In genomic region chr20:31713312-31714049, GRCh38 we compare ENCODE assay signal across 1 cellular context.
A peak's percentile ranks its signal among the peaks of the same experiment; 100 is the strongest.
TF ChIP-seq lines count a peak whose summit lies in the region.

No MANE protein-coding gene starts in this region.

TF ChIP-seq in SK-N-SH, 30 proteins besides CTCF, POLR2A, EP300 and RAD21 (continued from another document):
- TF ChIP-seq, protein P1, sequence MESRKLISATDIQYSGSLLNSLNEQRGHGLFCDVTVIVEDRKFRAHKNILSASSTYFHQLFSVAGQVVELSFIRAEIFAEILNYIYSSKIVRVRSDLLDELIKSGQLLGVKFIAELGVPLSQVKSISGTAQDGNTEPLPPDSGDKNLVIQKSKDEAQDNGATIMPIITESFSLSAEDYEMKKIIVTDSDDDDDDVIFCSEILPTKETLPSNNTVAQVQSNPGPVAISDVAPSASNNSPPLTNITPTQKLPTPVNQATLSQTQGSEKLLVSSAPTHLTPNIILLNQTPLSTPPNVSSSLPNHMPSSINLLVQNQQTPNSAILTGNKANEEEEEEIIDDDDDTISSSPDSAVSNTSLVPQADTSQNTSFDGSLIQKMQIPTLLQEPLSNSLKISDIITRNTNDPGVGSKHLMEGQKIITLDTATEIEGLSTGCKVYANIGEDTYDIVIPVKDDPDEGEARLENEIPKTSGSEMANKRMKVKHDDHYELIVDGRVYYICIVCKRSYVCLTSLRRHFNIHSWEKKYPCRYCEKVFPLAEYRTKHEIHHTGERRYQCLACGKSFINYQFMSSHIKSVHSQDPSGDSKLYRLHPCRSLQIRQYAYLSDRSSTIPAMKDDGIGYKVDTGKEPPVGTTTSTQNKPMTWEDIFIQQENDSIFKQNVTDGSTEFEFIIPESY (IDR thresholded peaks at IDR 0.05; ENCODE audit: borderline replicate concordance, low read depth), result peak; percentile 42; the same call in 1 of the 2 replicates
- TF ChIP-seq MXI1 (IDR thresholded peaks at IDR 0.05; ENCODE audit: low read depth, low read length) (no peak), MEF2A (IDR thresholded peaks at IDR 0.05; ENCODE audit: borderline replicate concordance, low read depth) (peak; percentile 29; the same call in 1 of the 2 replicates), NFIC (IDR thresholded peaks at IDR 0.05; ENCODE audit: borderline replicate concordance) (peak; percentile 88), MAX (IDR thresholded peaks at IDR 0.05; ENCODE audit: low read depth) (peak; percentile 76; the same call in 1 of the 2 replicates), RCOR1 (IDR thresholded peaks at IDR 0.05; ENCODE audit: low read length) (no peak), SMC3 (IDR thresholded peaks at IDR 0.05; ENCODE audit: low read depth, low read length) (no peak), ELF1 (IDR thresholded peaks at IDR 0.05) (peak; percentile 66), RFX5 (IDR thresholded peaks at IDR 0.05; ENCODE audit: low read length) (no peak)
